In the genomic region with DNA sequence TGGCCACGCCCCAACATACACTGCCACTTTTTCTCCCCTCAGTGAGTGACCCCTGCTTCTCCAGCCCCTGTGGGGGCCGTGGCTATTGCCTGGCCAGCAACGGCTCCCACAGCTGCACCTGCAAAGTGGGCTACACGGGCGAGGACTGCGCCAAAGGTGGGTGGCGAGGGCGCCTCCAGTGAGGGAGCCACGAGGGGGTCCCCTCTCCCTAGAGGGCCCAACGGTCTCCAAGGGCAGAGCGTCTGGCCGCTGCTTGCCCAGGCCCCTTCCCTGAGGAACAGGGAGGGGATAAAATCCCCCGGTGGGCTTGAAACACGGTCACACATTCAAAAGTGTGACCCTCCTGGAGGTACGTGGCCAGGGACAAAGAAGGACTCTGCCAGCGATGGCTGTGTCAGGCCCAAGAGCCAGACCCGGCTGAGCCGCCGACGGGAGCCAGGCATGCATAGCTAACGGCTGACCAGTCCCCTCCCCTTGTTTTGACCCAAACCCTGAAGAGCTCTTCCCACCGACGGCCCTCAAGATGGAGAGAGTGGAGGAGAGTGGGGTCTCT, we compare ENCODE assay signal across 20 cellular contexts. TPM values are rescaled to one million over a fixed set of nuclear protein-coding genes. Genes with fewer than 3 reads are reported as not detected.
A peak's percentile ranks its signal among the peaks of the same experiment; 100 is the strongest.
DNase-seq lines count a peak whose midpoint lies in the region; ATAC-seq, FAIRE-seq and TF ChIP-seq lines count a peak whose summit lies in the region.
"Had no signal": no experiment of that assay in that cellular context is flagged by ENCODE, and none has a peak within 500 bp of the region (broad histone marks: within the 10 kb centered on the region; RNA-seq: fewer than 3 reads in every experiment).

No MANE protein-coding gene starts in this region.

- 87% methylated on average over 23 of the region's 23 CpGs for WGBS in right cardiac atrium

- no peaks in the 10 kb centered on the region for H3K9me3 Mint-ChIP-seq in activated CD4-positive, alpha-beta T cell treated with anti-CD3 and anti-CD28 coated beads, Interleukin-2, amount 10 ng/mL, durations not matched to agents 24 days and 14 days
- H3K9me3 Mint-ChIP-seq: CD4-positive, alpha-beta T cell had no signal

- H3K4me1 ChIP-seq in right cardiac atrium (ENCODE audit: control insufficient read depth, insufficient read depth, low read length) (no peaks in the 10 kb centered on the region), kidney (ENCODE audit: control insufficient read depth in 1 of 2, insufficient read depth in 1 of 2, low read depth in 1 of 2, low read length in 2 of 2) (peaks cover 0 to 2% of the 10 kb centered on the region in 2 donors)

- no peaks in the 10 kb centered on the region for H3K27me3 ChIP-seq in right cardiac atrium (ENCODE audit: control insufficient read depth, insufficient read depth)
- H3K27me3 ChIP-seq: SJCRH30 had no signal

- H3K27ac Mint-ChIP-seq in activated CD4-positive, alpha-beta T cell treated with anti-CD3 and anti-CD28 coated beads, Interleukin-2, amount 10 ng/mL, durations not matched to agents 24 days and 14 days = no peak overlapping the region
- H3K27ac Mint-ChIP-seq: CD4-positive, alpha-beta T cell had no signal

- TF ChIP-seq POLR2A in GM18505 (IDR thresholded peaks at IDR 0.05; ENCODE audit: borderline replicate concordance, extremely low read depth, insufficient read depth, insufficient read length) = no peak

- H3K36me3 Mint-ChIP-seq in activated CD4-positive, alpha-beta T cell treated with anti-CD3 and anti-CD28 coated beads, Interleukin-2, amount 10 ng/mL, durations not matched to agents 24 days and 14 days (ENCODE audit: low read depth) = no peaks in the 10 kb centered on the region

- DNase-seq in right cardiac atrium (peak in 2 of 3 donors; percentile 40 to 54), cardiac septum (ENCODE audit: low spot score) (no peak), kidney (peak; percentile 66), posterior vena cava (ENCODE audit: low spot score) (peak; percentile 75), SIG-M5 (lab: John Stamatoyannopoulos, UW) (no peak)
- DNase-seq in activated CD4-positive, alpha-beta T cell treated with anti-CD3 and anti-CD28 coated beads, Interleukin-2, amount 10 ng/mL, durations not matched to agents 24 days and 14 days = no peak
- DNase-seq: COR-L47; DMS153; IMR-90; NCI-H2029 treated with DMSO at 0.1 percent for 48 hours; NCI-H524; NK-92 treated with Interleukin-12 subunit alpha and Interleukin-12 subunit beta, amount 100 ng/mL, for 24 hours; SJCRH30 had no signal

- no peak for FAIRE-seq in kidney (lab: Jason Lieb, UNC)
- FAIRE-seq: G401.6, GM12892, HTR-8/SVneo had no signal

- H3K36me3 ChIP-seq in kidney (ENCODE audit: control insufficient read depth in 1 of 2, insufficient read depth in 2 of 2, low read length in 2 of 2) = no peaks in the 10 kb centered on the region
- H3K36me3 ChIP-seq: SJCRH30 had no signal

- no peak overlapping the region for H3K4me3 Mint-ChIP-seq in activated CD4-positive, alpha-beta T cell treated with anti-CD3 and anti-CD28 coated beads, Interleukin-2, amount 10 ng/mL, durations not matched to agents 24 days and 14 days
- H3K4me3 Mint-ChIP-seq: CD4-positive, alpha-beta T cell had no signal

- intact Hi-C loops in right cardiac atrium (cut with DNase I) (loop anchor here in 1 of 4 donors (10.0 kb wide), 1 partner anchor 200 kb away; a partner anchor contains a TSS), cardiac septum (cut with DNase I) (no loop called here), kidney (cut with DNase I) (loop anchor here (10.0 kb wide), 1 partner anchor 210 kb away; no protein-coding TSS in a partner anchor), posterior vena cava (cut with DNase I) (no loop called here)
- intact Hi-C loops in activated CD4-positive, alpha-beta T cell treated with anti-CD3 and anti-CD28 coated beads, Interleukin-2, amount 10 ng/mL, durations not matched to agents 24 days and 14 days (cut with micrococcal nuclease) = no loop called here

- H3K9me3 ChIP-seq in right cardiac atrium (ENCODE audit: control insufficient read depth, low read length) (no peaks in the 10 kb centered on the region), kidney (ENCODE audit: control insufficient read depth in 1 of 2, low read length in 2 of 2) (no peaks in the 10 kb centered on the region)
- H3K9me3 ChIP-seq: SJCRH30 had no signal

- H3K4me3 ChIP-seq in right cardiac atrium (ENCODE audit: low read length) (no peak overlapping the region), kidney (ENCODE audit: low read length in 2 of 2) (no peak overlapping the region)
- H3K4me3 ChIP-seq: SJCRH30 had no signal

- H3K9ac ChIP-seq in kidney (ENCODE audit: low read length in 2 of 2) = no peak overlapping the region
- H3K9ac ChIP-seq: KMS-11 had no signal

- no peak overlapping the region for H3K27ac ChIP-seq in right cardiac atrium (ENCODE audit: low read length)
- no peak overlapping the region for H3K27ac ChIP-seq in kidney (ENCODE audit: low read depth in 2 of 2, low read length in 2 of 2)
- H3K27ac ChIP-seq: KMS-11, RWPE1, SJCRH30 had no signal

- peaks cover 2% of the 10 kb centered on the region for H3K4me1 Mint-ChIP-seq in activated CD4-positive, alpha-beta T cell treated with anti-CD3 and anti-CD28 coated beads, Interleukin-2, amount 10 ng/mL, durations not matched to agents 24 days and 14 days

- no peaks in the 10 kb centered on the region for H3K27me3 Mint-ChIP-seq in activated CD4-positive, alpha-beta T cell treated with anti-CD3 and anti-CD28 coated beads, Interleukin-2, amount 10 ng/mL, durations not matched to agents 24 days and 14 days
- H3K27me3 Mint-ChIP-seq: CD4-positive, alpha-beta T cell had no signal

- TF ChIP-seq CTCF in kidney (IDR thresholded peaks at IDR 0.05; ENCODE audit: borderline replicate concordance, extremely low read depth, insufficient read depth) = no peak

- ATAC-seq in right cardiac atrium = no peak
- ATAC-seq in GM18505 (IDR thresholded peaks at IDR 0.05; ENCODE audit: unreplicated experiment) = no peak

RNA-seq across cellular contexts. Expression of a gene that starts 37.2 kb away (rescaled TPM):
- total RNA-seq in right cardiac atrium = 10 to 100 TPM; 17.6 to 23.2 (median 20.4) TPM
- polyA plus RNA-seq in right cardiac atrium = 21.5 TPM
- 21.0 TPM for total RNA-seq in cardiac septum
- total RNA-seq in kidney = 41.5 TPM
- 24.3 TPM for polyA plus RNA-seq in kidney (ENCODE audit: insufficient read depth, low read depth, low replicate concordance)
- total RNA-seq in posterior vena cava = 10 to 100 TPM; 17.1 to 17.8 TPM
- total RNA-seq in activated CD4-positive, alpha-beta T cell treated with anti-CD3 and anti-CD28 coated beads, Interleukin-2, amount 10 ng/mL, durations not matched to agents 24 days and 14 days = 39.3 and 43.9 TPM in 2 replicates

Comparison
In these comparisons a context has a peak if more than half of its experiments do, and no peak if none do; other contexts are left out.
1. DNase-seq: peak in right cardiac atrium (2 of 3), kidney (single experiment) and posterior vena cava (single experiment); none in cardiac septum (single experiment), SIG-M5 (single experiment) and activated CD4-positive, alpha-beta T cell treated with anti-CD3 and anti-CD28 coated beads, Interleukin-2, amount 10 ng/mL, durations not matched to agents 24 days and 14 days (single experiment).